ENCODE assay signal across 18 cellular contexts in genomic region chr1:2457444-2457843, GRCh38. TPM values are rescaled to one million over a fixed set of nuclear protein-coding genes. Genes with fewer than 3 reads are reported as not detected.
A peak's percentile ranks its signal among the peaks of the same experiment; 100 is the strongest.
DNase-seq lines count a peak whose midpoint lies in the region; ATAC-seq and TF ChIP-seq lines count a peak whose summit lies in the region.
"Had no signal": no experiment of that assay in that cellular context is flagged by ENCODE, and none has a peak within 500 bp of the region (broad histone marks: within the 10 kb centered on the region; RNA-seq: fewer than 3 reads in every experiment).

No MANE protein-coding gene starts in this region.

- H3K23ac ChIP-seq in IMR-90 (ENCODE audit: low read depth, low read length) (no peak overlapping the region), neuronal stem cell (ENCODE audit: low read depth, low read length, poor library complexity) (peak overlapping the region; percentile 89)

- no peak overlapping the region for H2BK15ac ChIP-seq in IMR-90 (ENCODE audit: low read depth, low read length)
- peak overlapping the region; percentile 96 for H2BK15ac ChIP-seq in neuronal stem cell (ENCODE audit: low read length)

- no peak overlapping the region for H4K91ac ChIP-seq in IMR-90 (ENCODE audit: insufficient read depth, low read depth, low read length)
- H4K91ac ChIP-seq in neuronal stem cell (ENCODE audit: low read depth, low read length, poor library complexity), result no peak overlapping the region

- DNase-seq in IMR-90, result no peak
- no peak for DNase-seq in RWPE1 (ENCODE audit: low spot score)
- DNase-seq in neuronal stem cell (ENCODE audit: low spot score), result no peak
- DNase-seq in activated gamma-delta T cell treated with Interleukin-2 at 50 U/mL for 16 hours, result no peak
- DNase-seq in osteoblast (ENCODE audit: insufficient read length, low spot score, missing footprints), result no peak
- no peak for DNase-seq in NCI-H146 (lab: John Stamatoyannopoulos, UW)
- DNase-seq: 8988T; CD4-positive, alpha-beta T cell; CD8-positive, alpha-beta memory T cell; DMS 273 treated with DMSO at 0.1 percent for 48 hours; DMS79; EL; GF-D8; H9 had no signal

- TF ChIP-seq RAD21 in IMR-90 (IDR thresholded peaks at IDR 0.05; ENCODE audit: low read length), result no peak

- peaks cover 84% of the 10 kb centered on the region for H3K4me1 ChIP-seq in BLaER1
- H3K4me1 ChIP-seq in IMR-90 (ENCODE audit: control insufficient read depth, insufficient read depth, low read length), result peaks cover 8% of the 10 kb centered on the region
- peaks cover 3 to 22% of the 10 kb centered on the region in 2 donors for H3K4me1 ChIP-seq in neuronal stem cell (ENCODE audit: control insufficient read depth in 2 of 2, insufficient read depth in 1 of 2, low read depth in 1 of 2, low read length in 2 of 2)
- peaks cover 4% of the 10 kb centered on the region for H3K4me1 ChIP-seq in osteoblast (ENCODE audit: insufficient read depth, low read length)

- H3K36me3 ChIP-seq in BLaER1 (no peaks in the 10 kb centered on the region), IMR-90 (ENCODE audit: control insufficient read depth, insufficient read depth, low read length) (no peaks in the 10 kb centered on the region), neuronal stem cell (replicated peaks in 1 of 2; ENCODE audit: control insufficient read depth in 2 of 2, insufficient read depth in 2 of 2, low read length in 2 of 2) (no peaks in the 10 kb centered on the region), osteoblast (ENCODE audit: insufficient read depth, low read length) (no peaks in the 10 kb centered on the region)

- H3K27ac ChIP-seq in BLaER1, result peak overlapping the region; percentile 84
- H3K27ac ChIP-seq in IMR-90 (ENCODE audit: insufficient read depth, low read length), result no peak overlapping the region
- H3K27ac ChIP-seq in RWPE1, result peak overlapping the region; percentile 98
- H3K27ac ChIP-seq in neuronal stem cell (replicated peaks; ENCODE audit: low read length), result no peak overlapping the region
- H3K27ac ChIP-seq in osteoblast (ENCODE audit: low read depth, low read length), result no peak overlapping the region

- in situ Hi-C loops in IMR-90 (cut with MboI; ENCODE audit: low sequenced_read_pairs), result no loop called here

- no TSS peak for BruUV-seq in IMR-90 (replicated peaks; lab: Mats Ljungman, UMichigan)

- H4K20me1 ChIP-seq in BLaER1, result no peaks in the 10 kb centered on the region
- no peaks in the 10 kb centered on the region for H4K20me1 ChIP-seq in IMR-90 (ENCODE audit: insufficient read depth, low read length)
- no peaks in the 10 kb centered on the region for H4K20me1 ChIP-seq in osteoblast (ENCODE audit: insufficient read depth, low read length)

- H3K4me3 ChIP-seq in BLaER1 (no peak overlapping the region), IMR-90 (ENCODE audit: insufficient read depth, low read depth, low read length) (no peak overlapping the region), neuronal stem cell (ENCODE audit: low read length in 2 of 2) (no peak overlapping the region), osteoblast (ENCODE audit: insufficient read depth, low read length) (no peak overlapping the region)

- POLR2A ChIA-PET in IMR-90 (lab: Charles Lee; ENCODE audit: unreplicated experiment), result no interaction called here
- POLR2A ChIA-PET in RWPE1 (lab: Yijun Ruan, JAX; ENCODE audit: low non-redundant PET), result interaction anchor here (0.6 kb wide), 1 partner anchor 9 kb away, joined by 3 read pairs; no protein-coding TSS in a partner anchor

- peak overlapping the region; percentile 53; the same call in 1 of the 2 replicates for H2BK20ac ChIP-seq in IMR-90 (ENCODE audit: low read depth, low read length)

- H3K79me2 ChIP-seq in osteoblast (ENCODE audit: insufficient read depth, low read length), result no peaks in the 10 kb centered on the region

- TF ChIP-seq CTCF in IMR-90 (conservative IDR thresholded peaks at IDR 0.05; ENCODE audit: low read depth, low read length) (no peak), RWPE1 (conservative IDR thresholded peaks at IDR 0.05; ENCODE audit: low read depth) (no peak), osteoblast (IDR thresholded peaks at IDR 0.05; ENCODE audit: extremely low read depth, low read depth, low read length) (no peak)

- no peak overlapping the region for H4K8ac ChIP-seq in IMR-90 (ENCODE audit: low read depth in 2 of 2, low read length in 2 of 2)
- H4K8ac ChIP-seq in neuronal stem cell (ENCODE audit: low read depth, low read length), result no peak overlapping the region

- peak overlapping the region; percentile 90 for H2BK12ac ChIP-seq in neuronal stem cell (ENCODE audit: low read length)

- H2AK5ac ChIP-seq in IMR-90 (ENCODE audit: low read depth, low read length), result no peak overlapping the region
- H2AK5ac ChIP-seq in neuronal stem cell (ENCODE audit: low read depth, low read length), result peak overlapping the region; percentile 93

- 0 out of 2 replicates have a peak, but pooled peaks cover 6% of the 10 kb centered on the region for H3K9me1 ChIP-seq in IMR-90 (ENCODE audit: insufficient read depth, low read length)

- H3K9me3 ChIP-seq in BLaER1 (no peaks in the 10 kb centered on the region), IMR-90 (ENCODE audit: control insufficient read depth, insufficient read depth, low read length) (no peaks in the 10 kb centered on the region), neuronal stem cell (replicated peaks in 1 of 2; ENCODE audit: control insufficient read depth in 2 of 2, insufficient read depth in 1 of 2, low read depth in 1 of 2, low read length in 2 of 2) (no peaks in the 10 kb centered on the region), osteoblast (ENCODE audit: low read depth, low read length) (no peaks in the 10 kb centered on the region)

- H3K9ac ChIP-seq in BLaER1, result peak overlapping the region; percentile 66; the same call in 1 of the 2 replicates
- no peak overlapping the region for H3K9ac ChIP-seq in IMR-90 (ENCODE audit: low read depth, low read length)
- H3K9ac ChIP-seq in neuronal stem cell (ENCODE audit: low read depth, low read length, poor library complexity), result no peak overlapping the region

- CTCF ChIA-PET in IMR-90 (lab: Yijun Ruan, JAX), result no interaction called here
- CTCF ChIA-PET in RWPE1 (lab: Yijun Ruan, JAX), result no interaction called here

- no peak overlapping the region for H3K56ac ChIP-seq in IMR-90 (ENCODE audit: extremely low read depth, insufficient read depth, low read length)

- no peak overlapping the region for H4K5ac ChIP-seq in IMR-90 (ENCODE audit: low read depth, low read length)

- dilution Hi-C loops in IMR-90 (cut with HindIII; ENCODE audit: low sequenced_read_pairs, unreplicated experiment), result no loop called here

- ATAC-seq in IMR-90 (ENCODE audit: low read depth), result no peak
- no peak for ATAC-seq in GM18517 (IDR thresholded peaks at IDR 0.05; ENCODE audit: unreplicated experiment)

- H3K4ac ChIP-seq in IMR-90 (ENCODE audit: low read depth, low read length) (no peak overlapping the region), neuronal stem cell (ENCODE audit: low read length) (peak overlapping the region; percentile 53)

- H3K4me2 ChIP-seq in BLaER1, result peak overlapping the region; percentile 94
- no peak overlapping the region for H3K4me2 ChIP-seq in IMR-90 (ENCODE audit: low read depth, low read length)
- H3K4me2 ChIP-seq in neuronal stem cell (ENCODE audit: insufficient read depth, low read length, poor library complexity, severe bottlenecking), result no peak overlapping the region
- no peak overlapping the region for H3K4me2 ChIP-seq in osteoblast (ENCODE audit: insufficient read depth, low read length)

- no peak overlapping the region for H2AK9ac ChIP-seq in IMR-90 (replicated peaks; ENCODE audit: low read depth, low read length, poor library complexity)

- H3K14ac ChIP-seq in IMR-90 (replicated peaks; ENCODE audit: low read depth, low read length) (no peak overlapping the region), neuronal stem cell (ENCODE audit: low read length) (peak overlapping the region; percentile 47)

- H3K27me3 ChIP-seq in BLaER1 (no peaks in the 10 kb centered on the region), IMR-90 (ENCODE audit: control insufficient read depth, insufficient read depth, low read length) (peaks cover 2% of the 10 kb centered on the region), neuronal stem cell (ENCODE audit: control insufficient read depth in 3 of 3, insufficient read depth in 3 of 3, low read depth in 1 of 3, low read length in 3 of 3) (peaks cover 0 to 64% (median 0%) of the 10 kb centered on the region in 3 experiments), osteoblast (ENCODE audit: insufficient read depth, low read length) (peaks cover 3% of the 10 kb centered on the region)

- no peak for TF ChIP-seq POLR2A in IMR-90 (IDR thresholded peaks at IDR 0.05; ENCODE audit: low read depth, low read length)

- H3K79me1 ChIP-seq in IMR-90 (ENCODE audit: low read depth in 1 of 2, low read length in 2 of 2) (peaks cover 0 to 8% of the 10 kb centered on the region in 2 experiments; a peak in 1 of 4 replicates), neuronal stem cell (ENCODE audit: low read depth, low read length) (peaks cover 10% of the 10 kb centered on the region)

- H2BK120ac ChIP-seq in IMR-90 (ENCODE audit: low read depth, low read length) (no peak overlapping the region), neuronal stem cell (ENCODE audit: low read depth, low read length) (peak overlapping the region; percentile 81)

- intact Hi-C loops in IMR-90 (cut with micrococcal nuclease), result no loop called here

- WGBS in IMR-90 (ENCODE audit: extremely low coverage in 2 of 2, insufficient read length in 1 of 2), 2 experiments, result 89% methylated on average over 10 of the region's 17 CpGs; no CpG with 5 or more reads in 1 of the 2 experiments
- WGBS in neuronal stem cell (ENCODE audit: extremely low coverage in 2 of 2, insufficient read length in 2 of 2, insufficient replicate concordance in 1 of 2), 2 donors, result no CpG with 5 or more reads among the region's 17 CpGs

- H2BK5ac ChIP-seq in IMR-90 (ENCODE audit: low read depth, low read length, poor library complexity, severe bottlenecking) (no peak overlapping the region), neuronal stem cell (ENCODE audit: low read length) (peak overlapping the region; percentile 87)

- no peak overlapping the region for H2AFZ ChIP-seq in IMR-90 (replicated peaks; ENCODE audit: low read length, poor library complexity)
- no peak overlapping the region for H2AFZ ChIP-seq in neuronal stem cell (ENCODE audit: low read length)
- no peak overlapping the region for H2AFZ ChIP-seq in osteoblast (ENCODE audit: low read length)

- H3K18ac ChIP-seq in IMR-90 (ENCODE audit: low read depth, low read length) (no peak overlapping the region), neuronal stem cell (ENCODE audit: low read length) (peak overlapping the region; percentile 92)

RNA-seq across cellular contexts. Expression of gene PLCH2, which starts 18.6 kb away (rescaled TPM):
- total RNA-seq in IMR-90 (2012; rRNA removed) (0.18 and 0.28 TPM in 2 replicates), osteoblast (under 0.01 TPM in 1 of 2 replicates, not detected in the other)
- 1.9 and 2.4 TPM in 2 replicates for polyA plus RNA-seq in IMR-90 (2012; rRNA removed)
- polyA plus RNA-seq in IMR-90 (2012; cell fraction: cytosol; rRNA removed), result 1.4 and 2.4 TPM in 2 replicates
- polyA plus RNA-seq in IMR-90 (2012; cell fraction: nucleus; rRNA removed; ENCODE audit: low replicate concordance), result 7.8 and 21.5 TPM in 2 replicates
- polyA plus RNA-seq in neuronal stem cell (2013, experiment 1 of 2), result 4.2 TPM
- 4.0 TPM for polyA plus RNA-seq in neuronal stem cell (2013, experiment 2 of 2)
- total RNA-seq: A673 had no signal
- polyA plus RNA-seq: CD14-positive monocyte had no signal

RNA-seq across cellular contexts. Expression of gene PEX10, which starts 45.1 kb away (rescaled TPM):
- total RNA-seq in IMR-90 (2012; rRNA removed) (18.9 and 19.7 TPM in 2 replicates), osteoblast (33.9 and 34.7 TPM in 2 replicates)
- polyA plus RNA-seq in IMR-90 (2012; rRNA removed), result 16.9 and 19.4 TPM in 2 replicates
- polyA plus RNA-seq in IMR-90 (2012; cell fraction: cytosol; rRNA removed), result 16.4 and 25.8 TPM in 2 replicates
- polyA plus RNA-seq in IMR-90 (2012; cell fraction: nucleus; rRNA removed; ENCODE audit: low replicate concordance), result 21.3 and 37.5 TPM in 2 replicates
- 12.4 TPM for polyA plus RNA-seq in neuronal stem cell (2013, experiment 1 of 2)
- polyA plus RNA-seq in neuronal stem cell (2013, experiment 2 of 2), result 12.5 TPM

Comparison
In these comparisons a context has a peak if more than half of its experiments do, and no peak if none do; other contexts are left out.
1. H3K27ac ChIP-seq: peak in BLaER1 (single experiment) and RWPE1 (single experiment); none in IMR-90 (single experiment), neuronal stem cell (single experiment) and osteoblast (single experiment).